In genomic region chr12:47789141-47789540, GRCh38 we compare ENCODE assay signal across 23 cellular contexts.
"Had no signal": no experiment of that assay in that cellular context is flagged by ENCODE, and none has a peak within 500 bp of the region (broad histone marks: within the 10 kb centered on the region; RNA-seq: fewer than 3 reads in every experiment).

No MANE protein-coding gene starts in this region.

- DNase-seq: activated CD4-positive, alpha-beta T cell treated with anti-CD3 and anti-CD28 coated beads, Interleukin-2, amount 50 U/mL, for 4 hours; activated CD4-positive, CD25-positive, alpha-beta regulatory T cell treated with anti-CD3 and anti-CD28 coated beads, Interleukin-2, amount 50 U/mL, for 72 hours; activated effector memory CD4-positive, alpha-beta T cell treated with Interleukin-2 at 50 U/mL for 16 hours; amniotic stem cell; cerebellar nuclear complex; islet precursor cell; left colon; naive B cell; nucleus accumbens; right lobe of liver; SK-N-SH; stimulated activated CD4-positive, alpha-beta T cell treated with anti-CD3 and anti-CD28 coated beads, Interleukin-1b, Interleukin-23, amount 100 ng/mL, for 48 hours; WERI-Rb-1 had no signal

- H3K27me3 ChIP-seq: breast epithelium, heart right ventricle, right lobe of liver, vagina had no signal

- H3K27ac ChIP-seq: heart right ventricle, parathyroid adenoma, right lobe of liver, skin epidermis, vagina, WERI-Rb-1 had no signal

- H3K9me3 ChIP-seq: breast epithelium, heart right ventricle, right lobe of liver, SK-N-SH, thoracic aorta, vagina had no signal

- H3K4me1 ChIP-seq: breast epithelium, right lobe of liver had no signal

- H3K9me3 Mint-ChIP-seq: activated naive CD4-positive, alpha-beta T cell treated with anti-CD3 and anti-CD28 coated beads, Interleukin-2, amount 50 U/mL, for 72 hours; naive B cell; type B pancreatic cell had no signal

- H3K27me3 Mint-ChIP-seq: naive B cell, type B pancreatic cell had no signal

- ATAC-seq: activated naive CD4-positive, alpha-beta T cell treated with anti-CD3 and anti-CD28 coated beads, Interleukin-2, amount 50 U/mL, for 72 hours; heart right ventricle; left colon; right lobe of liver had no signal

- H3K27ac Mint-ChIP-seq: type B pancreatic cell had no signal

- H3K4me3 ChIP-seq: breast epithelium, coronary artery, heart right ventricle, lung, right lobe of liver, skin epidermis, thoracic aorta, vagina had no signal

- H3K4me3 Mint-ChIP-seq: type B pancreatic cell had no signal
